Comparison of ENCODE assay signal across 7 cellular contexts in genomic region chr2:237475704-237476107, GRCh38. TPM values are rescaled to one million over a fixed set of nuclear protein-coding genes. Genes with fewer than 3 reads are reported as not detected.
A peak's percentile ranks its signal among the peaks of the same experiment; 100 is the strongest.
DNase-seq lines count a peak whose midpoint lies in the region; ATAC-seq lines count a peak whose summit lies in the region.

No MANE protein-coding gene starts in this region.

- no peak overlapping the region for H3K27ac ChIP-seq in iPS-18a (ENCODE audit: low read length)

- no peaks in the 10 kb centered on the region for H3K9me3 ChIP-seq in iPS-18a (ENCODE audit: control insufficient read depth, low read depth, low read length)

- H3K9me3 Mint-ChIP-seq in activated naive CD8-positive, alpha-beta T cell treated with anti-CD3 and anti-CD28 coated beads for 36 hours: no peaks in the 10 kb centered on the region

- no peaks in the 10 kb centered on the region for H3K4me1 ChIP-seq in iPS-18a (ENCODE audit: control insufficient read depth, low read depth, low read length)

- no peaks in the 10 kb centered on the region for H3K36me3 ChIP-seq in iPS-18a (ENCODE audit: control insufficient read depth, low read depth, low read length)

- peaks cover 12% of the 10 kb centered on the region for H3K4me1 Mint-ChIP-seq in activated naive CD8-positive, alpha-beta T cell treated with anti-CD3 and anti-CD28 coated beads for 36 hours

- no peak overlapping the region for H3K9ac ChIP-seq in iPS-18a (ENCODE audit: low read length)

- peak; percentile 8 for ATAC-seq in GM19463 (IDR thresholded peaks at IDR 0.05; ENCODE audit: unreplicated experiment)
- no peak for ATAC-seq in HG03520 (IDR thresholded peaks at IDR 0.05; ENCODE audit: unreplicated experiment)

- H3K4me3 ChIP-seq in iPS-18a (ENCODE audit: low read length): peak overlapping the region; percentile 65

- peaks cover 49% of the 10 kb centered on the region for H3K27me3 ChIP-seq in iPS-18a (ENCODE audit: control insufficient read depth, insufficient read depth, low read length)

- DNase-seq in NCI-H69 (lab: John Stamatoyannopoulos, UW): peak; percentile 45
- peak; percentile 28 for DNase-seq in activated naive CD8-positive, alpha-beta T cell treated with anti-CD3 and anti-CD28 coated beads for 36 hours
- DNase-seq in stimulated activated CD4-positive, alpha-beta T cell treated with anti-CD3 and anti-CD28 coated beads, Interleukin-15, amount 100 ng/mL, for 24 hours: peak; percentile 70
- DNase-seq in effector CD8-positive, alpha-beta T cell (lab: John Stamatoyannopoulos, UW): no peak

- H3K36me3 Mint-ChIP-seq in activated naive CD8-positive, alpha-beta T cell treated with anti-CD3 and anti-CD28 coated beads for 36 hours: no peaks in the 10 kb centered on the region

- peak overlapping the region; percentile 23 for H3K27ac Mint-ChIP-seq in activated naive CD8-positive, alpha-beta T cell treated with anti-CD3 and anti-CD28 coated beads for 36 hours

- peak overlapping the region; percentile 57 for H3K4me3 Mint-ChIP-seq in activated naive CD8-positive, alpha-beta T cell treated with anti-CD3 and anti-CD28 coated beads for 36 hours

- peaks cover 26% of the 10 kb centered on the region for H3K27me3 Mint-ChIP-seq in activated naive CD8-positive, alpha-beta T cell treated with anti-CD3 and anti-CD28 coated beads for 36 hours

RNA-seq across cellular contexts. Expression of gene MLPH, which starts 11.3 kb away (rescaled TPM):
- not detected for total RNA-seq in activated naive CD8-positive, alpha-beta T cell treated with anti-CD3 and anti-CD28 coated beads for 36 hours
